ENCODE assay signal across 1 cellular context in the genomic region with DNA sequence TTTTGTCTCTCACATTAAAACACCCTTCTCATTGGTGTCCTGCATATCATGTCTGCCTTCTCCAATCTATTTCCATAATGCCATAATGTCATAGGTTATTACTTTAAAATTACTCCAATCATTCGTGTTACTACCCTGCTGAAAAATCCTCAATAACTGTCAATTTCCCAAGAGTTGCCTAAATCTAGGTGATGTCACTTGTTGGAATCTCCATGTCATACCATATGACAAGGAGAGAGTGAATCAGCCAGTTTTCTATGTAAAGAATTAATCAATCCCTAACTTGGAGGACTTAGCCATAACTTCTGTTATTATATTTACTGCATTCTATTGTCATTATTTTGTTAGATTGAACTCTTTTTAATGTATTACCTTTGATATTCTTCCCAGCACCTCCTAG.
TF ChIP-seq lines count a peak whose summit lies in the region.

No MANE protein-coding gene starts in this region.

TF ChIP-seq in A549, 52 proteins besides CTCF, POLR2A, EP300 and RAD21 (continued from another document):
- no peak for TF ChIP-seq CEBPB (IDR thresholded peaks at IDR 0.05)
- TF ChIP-seq JUN (IDR thresholded peaks at IDR 0.05): no peak
- TF ChIP-seq HDAC2 (IDR thresholded peaks at IDR 0.05): no peak
